22 cellular contexts compared by ENCODE assay signal in the genomic region with DNA sequence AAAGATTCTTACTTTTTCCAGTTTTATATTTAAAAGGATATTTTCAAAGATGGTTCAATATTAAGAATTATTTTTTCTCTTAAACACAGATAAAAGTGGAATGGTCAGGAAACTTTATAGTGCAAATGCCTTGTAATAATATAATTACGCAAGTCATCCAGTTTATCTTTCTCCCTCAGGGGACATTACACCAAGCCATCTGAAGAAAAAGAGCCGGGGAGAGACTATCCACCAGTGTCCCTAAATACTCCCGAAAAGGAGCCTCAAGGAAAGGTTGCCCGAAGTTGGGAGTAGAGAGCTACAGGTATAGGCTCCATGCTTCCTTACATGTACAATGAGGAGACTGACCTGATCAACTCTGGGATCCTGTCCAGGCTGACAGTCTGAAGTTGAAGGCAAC.
DNase-seq lines count a peak whose midpoint lies in the region; ATAC-seq and TF ChIP-seq lines count a peak whose summit lies in the region.
"Had no signal": no experiment of that assay in that cellular context is flagged by ENCODE, and none has a peak within 500 bp of the region (broad histone marks: within the 10 kb centered on the region; RNA-seq: fewer than 3 reads in every experiment).

No MANE protein-coding gene starts in this region.

- H3K14ac ChIP-seq in IMR-90 (replicated peaks; ENCODE audit: low read depth, low read length) = no peak overlapping the region

- TF ChIP-seq POLR2A in IMR-90 (IDR thresholded peaks at IDR 0.05; ENCODE audit: low read depth, low read length) = no peak

- H3K9ac ChIP-seq in IMR-90 (ENCODE audit: low read depth, low read length) = no peak overlapping the region
- no peak overlapping the region for H3K9ac ChIP-seq in endodermal cell (ENCODE audit: extremely low read depth, low read length, poor library complexity, severe bottlenecking)

- H3K4me1 ChIP-seq in IMR-90 (ENCODE audit: control insufficient read depth, insufficient read depth, low read length) (peaks cover 3% of the 10 kb centered on the region; the same call in 1 of the 2 replicates), endodermal cell (ENCODE audit: control insufficient read depth, insufficient read depth, low read length) (peaks cover 3% of the 10 kb centered on the region)
- H3K4me1 ChIP-seq: ascending aorta had no signal

- H3K4me3 ChIP-seq in IMR-90 (ENCODE audit: insufficient read depth, low read depth, low read length) (no peak overlapping the region), endodermal cell (ENCODE audit: low read length) (no peak overlapping the region)
- H3K4me3 ChIP-seq: ascending aorta, gastrocnemius medialis had no signal

- CTCF ChIA-PET in IMR-90 (lab: Yijun Ruan, JAX) = no interaction called here

- H2BK20ac ChIP-seq in IMR-90 (ENCODE audit: low read depth, low read length) = no peak overlapping the region

- TF ChIP-seq CTCF in IMR-90 (conservative IDR thresholded peaks at IDR 0.05; ENCODE audit: low read depth, low read length) (no peak), endodermal cell (conservative IDR thresholded peaks at IDR 0.05) (no peak), nephron progenitor cell (IDR thresholded peaks at IDR 0.05) (no peak)

- intact Hi-C loops in IMR-90 (cut with micrococcal nuclease) = no loop called here

- no peak overlapping the region for H2BK120ac ChIP-seq in IMR-90 (ENCODE audit: low read depth, low read length)

- H3K36me3 Mint-ChIP-seq in activated T-cell treated with anti-CD3 and anti-CD28 coated beads, Interleukin-2, amount 50 U/mL, for 72 hours (ENCODE audit: insufficient read depth in 2 of 2) = peaks cover 8 to 21% of the 10 kb centered on the region in 2 donors
- H3K36me3 Mint-ChIP-seq in activated T-cell treated with anti-CD3 and anti-CD28 coated beads, Interleukin-2, amount 50 U/mL, for 4 hours (ENCODE audit: insufficient read depth) = peaks cover 48% of the 10 kb centered on the region
- H3K36me3 Mint-ChIP-seq in endodermal cell (ENCODE audit: low read depth) (peaks cover 79% of the 10 kb centered on the region), nephron progenitor cell (ENCODE audit: low read depth) (peaks cover 53% of the 10 kb centered on the region)

- H3K79me1 ChIP-seq in IMR-90 (ENCODE audit: low read depth in 1 of 2, low read length in 2 of 2) = no peaks in the 10 kb centered on the region

- no peak overlapping the region for H2AK9ac ChIP-seq in IMR-90 (replicated peaks; ENCODE audit: low read depth, low read length, poor library complexity)

- no peaks in the 10 kb centered on the region for H3K27me3 Mint-ChIP-seq in activated T-cell treated with anti-CD3 and anti-CD28 coated beads, Interleukin-2, amount 50 U/mL, for 72 hours (ENCODE audit: low read depth)
- H3K27me3 Mint-ChIP-seq in activated T-cell treated with anti-CD3 and anti-CD28 coated beads, Interleukin-2, amount 50 U/mL, for 4 hours (ENCODE audit: low read depth) = no peaks in the 10 kb centered on the region
- H3K27me3 Mint-ChIP-seq in endodermal cell (ENCODE audit: insufficient read depth) = no peaks in the 10 kb centered on the region
- no peaks in the 10 kb centered on the region for H3K27me3 Mint-ChIP-seq in nephron progenitor cell (ENCODE audit: low read depth, poor library complexity)
- H3K27me3 Mint-ChIP-seq: central memory CD8-positive, alpha-beta T cell; memory B cell had no signal

- H2AK5ac ChIP-seq in IMR-90 (ENCODE audit: low read depth, low read length) = no peak overlapping the region

- no peak overlapping the region for H4K5ac ChIP-seq in IMR-90 (ENCODE audit: low read depth, low read length)

- H4K20me1 ChIP-seq in IMR-90 (ENCODE audit: insufficient read depth, low read length) = no peaks in the 10 kb centered on the region

- no peak overlapping the region for H3K23ac ChIP-seq in IMR-90 (ENCODE audit: low read depth, low read length)

- no peak overlapping the region for H2BK15ac ChIP-seq in IMR-90 (ENCODE audit: low read depth, low read length)

- H2BK5ac ChIP-seq in IMR-90 (ENCODE audit: low read depth, low read length, poor library complexity, severe bottlenecking) = no peak overlapping the region

- H3K18ac ChIP-seq in IMR-90 (ENCODE audit: low read depth, low read length) = no peak overlapping the region

- peaks cover 2% of the 10 kb centered on the region for H3K36me3 ChIP-seq in IMR-90 (ENCODE audit: control insufficient read depth, insufficient read depth, low read length)
- H3K36me3 ChIP-seq in endodermal cell (ENCODE audit: control insufficient read depth, insufficient read depth, low read length) = peaks cover 96% of the 10 kb centered on the region
- H3K36me3 ChIP-seq: gastrocnemius medialis had no signal

- H3K27me3 ChIP-seq in IMR-90 (ENCODE audit: control insufficient read depth, insufficient read depth, low read length) (no peaks in the 10 kb centered on the region), endodermal cell (ENCODE audit: control insufficient read depth, insufficient read depth, low read length, poor library complexity, severe bottlenecking) (no peaks in the 10 kb centered on the region)
- H3K27me3 ChIP-seq: ascending aorta, gastrocnemius medialis had no signal

- H4K91ac ChIP-seq in IMR-90 (ENCODE audit: insufficient read depth, low read depth, low read length) = no peak overlapping the region

- H3K4me1 Mint-ChIP-seq in activated T-cell treated with anti-CD3 and anti-CD28 coated beads, Interleukin-2, amount 50 U/mL, for 72 hours (ENCODE audit: low read depth) = peaks cover 71% of the 10 kb centered on the region
- H3K4me1 Mint-ChIP-seq in activated T-cell treated with anti-CD3 and anti-CD28 coated beads, Interleukin-2, amount 50 U/mL, for 4 hours (ENCODE audit: low read depth) = peaks cover 53% of the 10 kb centered on the region
- peaks cover 38% of the 10 kb centered on the region for H3K4me1 Mint-ChIP-seq in endodermal cell
- peaks cover 85% of the 10 kb centered on the region for H3K4me1 Mint-ChIP-seq in nephron progenitor cell
- H3K4me1 Mint-ChIP-seq: memory B cell had no signal

- no TSS peak for BruUV-seq in IMR-90 (replicated peaks; lab: Mats Ljungman, UMichigan)

- H3K4me2 ChIP-seq in IMR-90 (ENCODE audit: low read depth, low read length) = no peak overlapping the region

- H4K8ac ChIP-seq in IMR-90 (ENCODE audit: low read depth in 2 of 2, low read length in 2 of 2) = no peak overlapping the region

- H3K9me3 ChIP-seq in IMR-90 (ENCODE audit: control insufficient read depth, insufficient read depth, low read length) (no peaks in the 10 kb centered on the region), endodermal cell (ENCODE audit: control insufficient read depth, low read length) (no peaks in the 10 kb centered on the region)
- H3K9me3 ChIP-seq: ascending aorta, gastrocnemius medialis had no signal

- H2AFZ ChIP-seq in IMR-90 (replicated peaks; ENCODE audit: low read length, poor library complexity) = no peak overlapping the region

- in situ Hi-C loops in IMR-90 (cut with MboI; ENCODE audit: low sequenced_read_pairs) = no loop called here

- no peak overlapping the region for H3K4ac ChIP-seq in IMR-90 (ENCODE audit: low read depth, low read length)

- H3K27ac Mint-ChIP-seq in activated T-cell treated with anti-CD3 and anti-CD28 coated beads, Interleukin-2, amount 50 U/mL, for 72 hours = peak overlapping the region; percentile 10
- peak overlapping the region; percentile 38 for H3K27ac Mint-ChIP-seq in endodermal cell
- peak overlapping the region; percentile 94 for H3K27ac Mint-ChIP-seq in nephron progenitor cell
- H3K27ac Mint-ChIP-seq: memory B cell had no signal

- POLR2A ChIA-PET in IMR-90 (lab: Charles Lee; ENCODE audit: unreplicated experiment) = no interaction called here

- WGBS in IMR-90 (ENCODE audit: extremely low coverage in 2 of 2, insufficient read length in 1 of 2), 2 experiments = no CpG with 5 or more reads among the region's 4 CpGs
- WGBS in endodermal cell (ENCODE audit: insufficient coverage in 1 of 2, insufficient read length in 1 of 2), 2 experiments = 98 to 100% methylated on average over 3 to 4 of the region's 4 CpGs

- H3K9me3 Mint-ChIP-seq in activated T-cell treated with anti-CD3 and anti-CD28 coated beads, Interleukin-2, amount 50 U/mL, for 72 hours = no peaks in the 10 kb centered on the region
- H3K9me3 Mint-ChIP-seq in activated T-cell treated with anti-CD3 and anti-CD28 coated beads, Interleukin-2, amount 50 U/mL, for 4 hours = no peaks in the 10 kb centered on the region
- H3K9me3 Mint-ChIP-seq in endodermal cell (no peaks in the 10 kb centered on the region), nephron progenitor cell (no peaks in the 10 kb centered on the region)
- H3K9me3 Mint-ChIP-seq: central memory CD8-positive, alpha-beta T cell; memory B cell had no signal

- no peak for DNase-seq in activated T-cell treated with anti-CD3 and anti-CD28 coated beads, Interleukin-2, amount 50 U/mL, for 72 hours
- no peak for DNase-seq in activated T-cell treated with anti-CD3 and anti-CD28 coated beads, Interleukin-2, amount 50 U/mL, for 4 hours
- no peak for DNase-seq in IMR-90
- DNase-seq in endodermal cell = no peak
- DNase-seq in nephron progenitor cell = no peak
- DNase-seq in GOT3 (lab: John Stamatoyannopoulos, UW) = no peak
- no peak for DNase-seq in NCI-H1092 (lab: John Stamatoyannopoulos, UW)
- DNase-seq in HPDE6-E6E7 (ENCODE audit: extremely low spot score) = no peak
- DNase-seq: activated CD4-positive, CD25-positive, alpha-beta regulatory T cell treated with anti-CD3 and anti-CD28 coated beads, Interleukin-2, amount 50 U/mL, for 72 hours; activated gamma-delta T cell; DMS 273 treated with DMSO at 0.1 percent for 48 hours; gastrocnemius medialis; NCI-H1105; NCI-H2029 treated with DMSO at 0.1 percent for 48 hours; NCI-H226; NCI-H82; OCI-M1 had no signal

- ATAC-seq in activated T-cell treated with anti-CD3 and anti-CD28 coated beads, Interleukin-2, amount 50 U/mL, for 72 hours (replicated peaks in 1 of 2) = no peak
- ATAC-seq in activated T-cell treated with anti-CD3 and anti-CD28 coated beads, Interleukin-2, amount 50 U/mL, for 4 hours = no peak
- ATAC-seq in IMR-90 (ENCODE audit: low read depth) = no peak
- ATAC-seq: esophagus mucosa, gastrocnemius medialis had no signal

- H3K4me3 Mint-ChIP-seq in activated T-cell treated with anti-CD3 and anti-CD28 coated beads, Interleukin-2, amount 50 U/mL, for 72 hours = no peak overlapping the region
- H3K4me3 Mint-ChIP-seq in activated T-cell treated with anti-CD3 and anti-CD28 coated beads, Interleukin-2, amount 50 U/mL, for 4 hours = no peak overlapping the region
- H3K4me3 Mint-ChIP-seq in endodermal cell (no peak overlapping the region), nephron progenitor cell (no peak overlapping the region)
- H3K4me3 Mint-ChIP-seq: central memory CD8-positive, alpha-beta T cell; memory B cell had no signal

- H3K56ac ChIP-seq in IMR-90 (ENCODE audit: extremely low read depth, insufficient read depth, low read length) = no peak overlapping the region

- dilution Hi-C loops in IMR-90 (cut with HindIII; ENCODE audit: low sequenced_read_pairs, unreplicated experiment) = no loop called here

- no peak overlapping the region for H3K27ac ChIP-seq in IMR-90 (ENCODE audit: insufficient read depth, low read length)
- no peak overlapping the region for H3K27ac ChIP-seq in endodermal cell (ENCODE audit: low read depth, low read length)
- H3K27ac ChIP-seq: ascending aorta, HL-60 had no signal

- peaks cover 7% of the 10 kb centered on the region for H3K9me1 ChIP-seq in IMR-90 (ENCODE audit: insufficient read depth, low read length)

- TF ChIP-seq RAD21 in IMR-90 (IDR thresholded peaks at IDR 0.05; ENCODE audit: low read length) = no peak

TF ChIP-seq in IMR-90, 13 proteins besides CTCF, POLR2A, EP300 and RAD21 (continues in another document):
- peak; percentile 20; the same call in 1 of the 2 replicates for TF ChIP-seq NFE2L2 (IDR thresholded peaks at IDR 0.05; ENCODE audit: low read depth, low read length)

Comparison
In these comparisons a context has a peak if more than half of its experiments do, and no peak if none do; other contexts are left out.
1. H3K27ac Mint-ChIP-seq: peak in every context shown above with its lines; median percentile 94 in nephron progenitor cell; 38 in endodermal cell; 10 in activated T-cell treated with anti-CD3 and anti-CD28 coated beads, Interleukin-2, amount 50 U/mL, for 72 hours.